Comparison of ENCODE assay signal across 7 cellular contexts in genomic region chr7:16071246-16071857, GRCh38.
DNase-seq lines count a peak whose midpoint lies in the region; ATAC-seq and TF ChIP-seq lines count a peak whose summit lies in the region.

No MANE protein-coding gene starts in this region.

- no peak overlapping the region for H2AK9ac ChIP-seq in IMR-90 (replicated peaks; ENCODE audit: low read depth, low read length, poor library complexity)

- H4K91ac ChIP-seq in IMR-90 (ENCODE audit: insufficient read depth, low read depth, low read length), result no peak overlapping the region

- TF ChIP-seq CTCF in GM06990 (IDR thresholded peaks at IDR 0.05; ENCODE audit: insufficient read depth, low read length, poor library complexity, severe bottlenecking), result peak; percentile 58
- TF ChIP-seq CTCF in IMR-90 (conservative IDR thresholded peaks at IDR 0.05; ENCODE audit: low read depth, low read length), result peak; percentile 84
- peak; percentile 73 to 94 (median 80) for TF ChIP-seq CTCF in right lobe of liver (IDR thresholded peaks at IDR 0.05)

- BruUV-seq in IMR-90 (replicated peaks; lab: Mats Ljungman, UMichigan), result no TSS peak

- peak; percentile 88 for TF ChIP-seq RAD21 in IMR-90 (IDR thresholded peaks at IDR 0.05; ENCODE audit: low read length)

- peak; percentile 1 for DNase-seq in GM06990 (ENCODE audit: extremely low read depth, insufficient read length)
- DNase-seq in IMR-90, result peak; percentile 67
- DNase-seq in NOMO-1 treated with DMSO at 0.1 percent for 48 hours (lab: John Stamatoyannopoulos, UW; ENCODE audit: unreplicated experiment), result peak; percentile 39
- peak; percentile 62 for DNase-seq in cerebellar cortex (ENCODE audit: low spot score)
- DNase-seq in right lobe of liver, result no peak
- no peak for DNase-seq in MG63

- H2AK5ac ChIP-seq in IMR-90 (ENCODE audit: low read depth, low read length), result no peak overlapping the region

- H3K4me3 ChIP-seq in GM06990 (replicated peaks; ENCODE audit: low read depth, low read length), result no peak overlapping the region
- H3K4me3 ChIP-seq in IMR-90 (ENCODE audit: insufficient read depth, low read depth, low read length), result no peak overlapping the region
- H3K4me3 ChIP-seq in right lobe of liver, result peak overlapping the region in 2 of 3 donors; percentile 5 to 34
- H3K4me3 ChIP-seq in MG63, result no peak overlapping the region

- H3K4me1 ChIP-seq in IMR-90 (ENCODE audit: control insufficient read depth, insufficient read depth, low read length) (peaks cover 4% of the 10 kb centered on the region), right lobe of liver (peaks cover 0 to 23% (median 4%) of the 10 kb centered on the region in 4 donors)

- ATAC-seq in GM21717 (IDR thresholded peaks at IDR 0.05; ENCODE audit: unreplicated experiment), result peak; percentile 89
- peak; percentile 56 for ATAC-seq in IMR-90 (ENCODE audit: low read depth)
- peak; percentile 73 to 90 (median 85) for ATAC-seq in right lobe of liver

- in situ Hi-C loops in IMR-90 (cut with MboI; ENCODE audit: low sequenced_read_pairs), result loop anchor here (10.0 kb wide), 1 partner anchor 347 kb away; no protein-coding TSS in a partner anchor

- no CpG with 5 or more reads among the region's 6 CpGs for WGBS in IMR-90 (ENCODE audit: extremely low coverage in 2 of 2, insufficient read length in 1 of 2), 2 experiments
- WGBS in right lobe of liver (ENCODE audit: insufficient coverage, low coverage, low lambda C conversion rate, missing lambda C conversion rate), result 11% methylated on average over 6 of the region's 6 CpGs

- no peak overlapping the region for H3K14ac ChIP-seq in IMR-90 (replicated peaks; ENCODE audit: low read depth, low read length)

- no peak overlapping the region for H3K56ac ChIP-seq in IMR-90 (ENCODE audit: extremely low read depth, insufficient read depth, low read length)

- H3K9me3 ChIP-seq in IMR-90 (ENCODE audit: control insufficient read depth, insufficient read depth, low read length) (no peaks in the 10 kb centered on the region), right lobe of liver (no peaks in the 10 kb centered on the region), MG63 (no peaks in the 10 kb centered on the region)

- no peaks in the 10 kb centered on the region for H3K9me1 ChIP-seq in IMR-90 (ENCODE audit: insufficient read depth, low read length)

- H4K5ac ChIP-seq in IMR-90 (ENCODE audit: low read depth, low read length), result no peak overlapping the region

- CTCF ChIA-PET in IMR-90 (lab: Yijun Ruan, JAX), result interaction anchor here (1.0 kb wide), 1 partner anchor 746 kb away, joined by 5 read pairs; no protein-coding TSS in a partner anchor

- no peak overlapping the region for H2BK15ac ChIP-seq in IMR-90 (ENCODE audit: low read depth, low read length)

- no peak overlapping the region for H3K4me2 ChIP-seq in IMR-90 (ENCODE audit: low read depth, low read length)

- H2AFZ ChIP-seq in IMR-90 (replicated peaks; ENCODE audit: low read length, poor library complexity), result no peak overlapping the region

- TF ChIP-seq POLR2A in IMR-90 (IDR thresholded peaks at IDR 0.05; ENCODE audit: low read depth, low read length) (no peak), right lobe of liver (IDR thresholded peaks at IDR 0.05) (no peak)

- no peak overlapping the region for H3K18ac ChIP-seq in IMR-90 (ENCODE audit: low read depth, low read length)

- H4K20me1 ChIP-seq in IMR-90 (ENCODE audit: insufficient read depth, low read length), result no peaks in the 10 kb centered on the region

- no peak overlapping the region for H2BK120ac ChIP-seq in IMR-90 (ENCODE audit: low read depth, low read length)

- H3K36me3 ChIP-seq in GM06990 (ENCODE audit: control insufficient read depth, insufficient read depth, low read length), result no peaks in the 10 kb centered on the region
- H3K36me3 ChIP-seq in IMR-90 (ENCODE audit: control insufficient read depth, insufficient read depth, low read length), result no peaks in the 10 kb centered on the region
- no peaks in the 10 kb centered on the region for H3K36me3 ChIP-seq in right lobe of liver
- no peaks in the 10 kb centered on the region for H3K36me3 ChIP-seq in MG63

- no peak overlapping the region for H2BK5ac ChIP-seq in IMR-90 (ENCODE audit: low read depth, low read length, poor library complexity, severe bottlenecking)

- intact Hi-C loops in IMR-90 (cut with micrococcal nuclease), result loop anchor here (1.0 to 10.0 kb wide), 6 partner anchors 351 to 1357 kb away; no protein-coding TSS in a partner anchor
- intact Hi-C loops in right lobe of liver (cut with DNase I), result no loop called here

- no peaks in the 10 kb centered on the region for H3K79me1 ChIP-seq in IMR-90 (ENCODE audit: low read depth in 1 of 2, low read length in 2 of 2)

- H3K23ac ChIP-seq in IMR-90 (ENCODE audit: low read depth, low read length), result no peak overlapping the region

- H4K8ac ChIP-seq in IMR-90 (ENCODE audit: low read depth in 2 of 2, low read length in 2 of 2), result no peak overlapping the region

- POLR2A ChIA-PET in IMR-90 (lab: Charles Lee; ENCODE audit: unreplicated experiment), result no interaction called here

- no peak overlapping the region for H3K27ac ChIP-seq in IMR-90 (ENCODE audit: insufficient read depth, low read length)
- H3K27ac ChIP-seq in right lobe of liver, result no peak overlapping the region

- no peak overlapping the region for H2BK20ac ChIP-seq in IMR-90 (ENCODE audit: low read depth, low read length)

- dilution Hi-C loops in IMR-90 (cut with HindIII; ENCODE audit: low sequenced_read_pairs, unreplicated experiment), result no loop called here

- H3K4ac ChIP-seq in IMR-90 (ENCODE audit: low read depth, low read length), result no peak overlapping the region

- no peak overlapping the region for H3K9ac ChIP-seq in IMR-90 (ENCODE audit: low read depth, low read length)

- H3K27me3 ChIP-seq in GM06990 (replicated peaks; ENCODE audit: control insufficient read depth, insufficient read depth, low read length), result no peaks in the 10 kb centered on the region
- H3K27me3 ChIP-seq in IMR-90 (ENCODE audit: control insufficient read depth, insufficient read depth, low read length), result no peaks in the 10 kb centered on the region
- H3K27me3 ChIP-seq in right lobe of liver, result no peaks in the 10 kb centered on the region
- 0 out of 2 replicates have a peak, but pooled peaks cover 5% of the 10 kb centered on the region for H3K27me3 ChIP-seq in MG63

TF ChIP-seq in IMR-90, 13 proteins besides CTCF, POLR2A, EP300 and RAD21:
- no peak for TF ChIP-seq MAZ (IDR thresholded peaks at IDR 0.05; ENCODE audit: borderline replicate concordance, low read depth, low read length)
- peak; percentile 87 for TF ChIP-seq SMC3 (IDR thresholded peaks at IDR 0.05; ENCODE audit: low read depth, low read length)

Comparison
In these comparisons a context has a peak if more than half of its experiments do, and no peak if none do; other contexts are left out.
1. DNase-seq: peak in GM06990 (single experiment), IMR-90 (single experiment), NOMO-1 treated with DMSO at 0.1 percent for 48 hours (single experiment) and cerebellar cortex (single experiment); none in right lobe of liver (0 of 3) and MG63 (single experiment).
2. H3K4me3 ChIP-seq: peak in right lobe of liver (2 of 3); none in GM06990 (single experiment), IMR-90 (single experiment) and MG63 (single experiment).
3. Peak in every context shown above with its lines, with median percentiles within 50 percentile points of each other: CTCF ChIP-seq and ATAC-seq.